Comparison of ENCODE assay signal across 14 cellular contexts in the genomic region with DNA sequence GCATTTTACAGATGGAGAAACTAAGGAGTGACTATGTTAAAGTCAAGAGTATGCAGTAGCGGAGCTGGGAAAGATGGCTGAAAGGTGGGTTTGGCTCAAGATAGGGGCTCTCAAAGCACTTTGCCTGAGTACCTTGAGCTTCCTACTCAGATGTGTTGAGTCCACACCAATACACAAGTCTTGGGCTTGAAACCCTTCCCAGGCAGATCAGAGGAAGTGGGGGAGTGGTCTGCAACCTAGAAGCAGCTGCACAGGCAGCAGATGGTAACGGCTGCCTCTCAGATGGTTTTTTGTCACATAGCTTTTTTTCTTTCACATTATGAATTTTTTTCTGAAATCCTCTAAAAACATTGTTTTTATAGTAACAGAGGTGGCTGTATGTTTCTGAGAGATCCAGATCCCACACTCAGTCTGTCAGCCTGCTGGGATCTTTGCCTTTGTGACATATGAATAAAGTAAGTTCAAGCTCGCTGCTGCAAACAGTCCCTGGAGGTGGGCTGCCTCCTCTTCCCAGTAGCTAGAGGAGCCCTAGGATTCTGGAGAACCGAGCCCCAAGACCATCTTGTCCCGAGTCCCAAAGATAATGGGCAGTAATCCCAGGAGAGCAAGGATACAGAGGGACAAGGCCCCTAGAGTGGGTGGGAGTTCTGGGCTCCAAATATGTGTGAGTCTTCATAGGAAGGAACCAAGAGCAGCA.
"Had no signal": no experiment of that assay in that cellular context is flagged by ENCODE, and none has a peak within 500 bp of the region (broad histone marks: within the 10 kb centered on the region; RNA-seq: fewer than 3 reads in every experiment).

No MANE protein-coding gene starts in this region.

- H3K36me3 ChIP-seq: left lung, thyroid gland had no signal

- H3K27me3 Mint-ChIP-seq: stimulated activated naive CD8-positive, alpha-beta T cell treated with anti-CD3 and anti-CD28 coated beads, Interleukin-15, amount 100 ng/mL, for 72 hours had no signal

- H3K4me1 ChIP-seq: left lung, parathyroid adenoma, thyroid gland had no signal

- DNase-seq: activated CD4-positive, alpha-beta T cell treated with anti-CD3 and anti-CD28 coated beads, Interleukin-2, amount 50 U/mL, for 1 hour; activated CD8-positive, alpha-beta memory T cell treated with anti-CD3 and anti-CD28 coated beads for 24 hours; activated naive CD4-positive, alpha-beta T cell treated with anti-CD3 and anti-CD28 coated beads, Interleukin-2, amount 10 ng/mL, durations not matched to agents 7 days and 5 days; activated T-cell treated with anti-CD3 and anti-CD28 coated beads for 4 hours; endodermal cell; left lung; mucosa of descending colon; naive thymus-derived CD4-positive, alpha-beta T cell; stimulated activated CD4-positive, alpha-beta T cell treated with anti-CD3 and anti-CD28 coated beads, Interleukin-1b, Interleukin-23, amount 100 ng/mL, for 48 hours; stimulated activated naive CD8-positive, alpha-beta T cell treated with anti-CD3 and anti-CD28 coated beads, Interleukin-15, amount 100 ng/mL, for 72 hours; T1000; thyroid gland had no signal

- H3K27ac Mint-ChIP-seq: activated naive CD4-positive, alpha-beta T cell treated with anti-CD3 and anti-CD28 coated beads, Interleukin-2, amount 10 ng/mL, durations not matched to agents 7 days and 5 days; endodermal cell; memory B cell; naive thymus-derived CD4-positive, alpha-beta T cell; stimulated activated naive CD8-positive, alpha-beta T cell treated with anti-CD3 and anti-CD28 coated beads, Interleukin-15, amount 100 ng/mL, for 72 hours had no signal

- H3K4me1 Mint-ChIP-seq: activated naive CD4-positive, alpha-beta T cell treated with anti-CD3 and anti-CD28 coated beads, Interleukin-2, amount 10 ng/mL, durations not matched to agents 7 days and 5 days; endodermal cell; stimulated activated naive CD8-positive, alpha-beta T cell treated with anti-CD3 and anti-CD28 coated beads, Interleukin-15, amount 100 ng/mL, for 72 hours had no signal

- H3K27me3 ChIP-seq: left lung, thyroid gland had no signal

- H3K9me3 ChIP-seq: left lung, mucosa of descending colon, thyroid gland had no signal

- H3K4me3 Mint-ChIP-seq: activated naive CD4-positive, alpha-beta T cell treated with anti-CD3 and anti-CD28 coated beads, Interleukin-2, amount 10 ng/mL, durations not matched to agents 7 days and 5 days; endodermal cell; memory B cell; naive thymus-derived CD4-positive, alpha-beta T cell; stimulated activated naive CD8-positive, alpha-beta T cell treated with anti-CD3 and anti-CD28 coated beads, Interleukin-15, amount 100 ng/mL, for 72 hours had no signal

- H3K4me3 ChIP-seq: left lung, mucosa of descending colon, thyroid gland had no signal

- H2AFZ ChIP-seq: parathyroid adenoma had no signal

- H3K36me3 Mint-ChIP-seq: activated naive CD4-positive, alpha-beta T cell treated with anti-CD3 and anti-CD28 coated beads, Interleukin-2, amount 10 ng/mL, durations not matched to agents 7 days and 5 days; naive thymus-derived CD4-positive, alpha-beta T cell had no signal

- H3K9me3 Mint-ChIP-seq: activated naive CD4-positive, alpha-beta T cell treated with anti-CD3 and anti-CD28 coated beads, Interleukin-2, amount 10 ng/mL, durations not matched to agents 7 days and 5 days; endodermal cell had no signal

- H3K27ac ChIP-seq: left lung, parathyroid adenoma, thyroid gland had no signal

- H3K79me2 ChIP-seq: parathyroid adenoma had no signal
